ENCODE assay signal across 26 cellular contexts in genomic region chr7:27958933-27959548, GRCh38.
"Had no signal": no experiment of that assay in that cellular context is flagged by ENCODE, and none has a peak within 500 bp of the region (broad histone marks: within the 10 kb centered on the region; RNA-seq: fewer than 3 reads in every experiment).

No MANE protein-coding gene starts in this region.

- H3K4me1 ChIP-seq: foreskin keratinocyte, lower lobe of right lung, right atrium auricular region, upper lobe of right lung had no signal

- H3K27ac ChIP-seq: body of pancreas, esophagus muscularis mucosa, foreskin keratinocyte, heart left ventricle, lower lobe of right lung, right atrium auricular region, suprapubic skin, tibial artery, upper lobe of right lung had no signal

- H3K9me3 ChIP-seq: body of pancreas, esophagus muscularis mucosa, heart left ventricle, lower lobe of right lung, right atrium auricular region, suprapubic skin, tibial artery, upper lobe of right lung had no signal

- H3K36me3 ChIP-seq: esophagus muscularis mucosa, lower lobe of right lung, right atrium auricular region, suprapubic skin, tibial artery, upper lobe of right lung had no signal

- ATAC-seq: activated CD8-positive, alpha-beta T cell treated with anti-CD3 and anti-CD28 coated beads for 36 hours; activated naive CD4-positive, alpha-beta T cell treated with anti-CD3 and anti-CD28 coated beads, Interleukin-2, amount 50 U/mL, for 72 hours; activated T-cell treated with anti-CD3 and anti-CD28 coated beads, Interleukin-2, amount 50 U/mL, for 4 hours; activated T-helper 17 cell treated with anti-CD3 and anti-CD28 coated beads, Interleukin-2, amount 50 U/mL, for 72 hours; body of pancreas; foreskin keratinocyte; heart left ventricle; lower lobe of right lung; natural killer cell treated with Interleukin-12 subunit alpha and Interleukin-12 subunit beta and Interleukin-15 and Interleukin-18, amount 100 ng/mL, for 72 hours; upper lobe of right lung; WTC11 had no signal

- H3K27me3 ChIP-seq: body of pancreas, esophagus muscularis mucosa, foreskin keratinocyte, heart left ventricle, right atrium auricular region, suprapubic skin, tibial artery, upper lobe of right lung had no signal

- H3K36me3 Mint-ChIP-seq: activated naive CD4-positive, alpha-beta T cell treated with anti-CD3 and anti-CD28 coated beads, Interleukin-2, amount 50 U/mL, for 72 hours; natural killer cell treated with Interleukin-12 subunit alpha and Interleukin-12 subunit beta and Interleukin-15 and Interleukin-18, amount 100 ng/mL, for 72 hours; WTC11 had no signal

- DNase-seq: activated CD4-positive, alpha-beta T cell treated with anti-CD3 and anti-CD28 coated beads for 1 hour; activated CD4-positive, alpha-beta T cell treated with anti-CD3 and anti-CD28 coated beads, Interleukin-2, amount 50 U/mL, for 1 hour; activated CD8-positive, alpha-beta T cell treated with anti-CD3 and anti-CD28 coated beads for 36 hours; activated gamma-delta T cell treated with Interleukin-2 at 50 U/mL for 16 hours; activated T-cell treated with anti-CD3 and anti-CD28 coated beads, Interleukin-2, amount 50 U/mL, for 4 hours; aorta; body of pancreas; dermis blood vessel endothelial cell; effector CD4-positive, alpha-beta T cell; foreskin keratinocyte; heart left ventricle; hypothalamus; immature natural killer cell; kidney; lower lobe of right lung; mesenchymal stem cell; stimulated activated naive CD4-positive, alpha-beta T cell; tibial artery; upper lobe of right lung had no signal

- H3K4me3 Mint-ChIP-seq: activated CD8-positive, alpha-beta T cell treated with anti-CD3 and anti-CD28 coated beads for 36 hours; activated T-cell treated with anti-CD3 and anti-CD28 coated beads, Interleukin-2, amount 50 U/mL, for 4 hours; activated T-helper 17 cell treated with anti-CD3 and anti-CD28 coated beads, Interleukin-2, amount 50 U/mL, for 72 hours; immature natural killer cell; natural killer cell treated with Interleukin-12 subunit alpha and Interleukin-12 subunit beta and Interleukin-15 and Interleukin-18, amount 100 ng/mL, for 72 hours; WTC11 had no signal

- H3K4me3 ChIP-seq: body of pancreas, esophagus muscularis mucosa, heart left ventricle, lower lobe of right lung, right atrium auricular region, suprapubic skin, tibial artery, upper lobe of right lung had no signal

- H3K27me3 Mint-ChIP-seq: activated CD8-positive, alpha-beta T cell treated with anti-CD3 and anti-CD28 coated beads for 36 hours; activated T-helper 17 cell treated with anti-CD3 and anti-CD28 coated beads, Interleukin-2, amount 50 U/mL, for 72 hours; natural killer cell treated with Interleukin-12 subunit alpha and Interleukin-12 subunit beta and Interleukin-15 and Interleukin-18, amount 100 ng/mL, for 72 hours had no signal

- H3K9me3 Mint-ChIP-seq: activated CD8-positive, alpha-beta T cell treated with anti-CD3 and anti-CD28 coated beads for 36 hours; activated naive CD4-positive, alpha-beta T cell treated with anti-CD3 and anti-CD28 coated beads, Interleukin-2, amount 50 U/mL, for 72 hours; activated T-cell treated with anti-CD3 and anti-CD28 coated beads, Interleukin-2, amount 50 U/mL, for 4 hours; activated T-helper 17 cell treated with anti-CD3 and anti-CD28 coated beads, Interleukin-2, amount 50 U/mL, for 72 hours; immature natural killer cell; natural killer cell treated with Interleukin-12 subunit alpha and Interleukin-12 subunit beta and Interleukin-15 and Interleukin-18, amount 100 ng/mL, for 72 hours; WTC11 had no signal

- H3K27ac Mint-ChIP-seq: activated CD8-positive, alpha-beta T cell treated with anti-CD3 and anti-CD28 coated beads for 36 hours; activated naive CD4-positive, alpha-beta T cell treated with anti-CD3 and anti-CD28 coated beads, Interleukin-2, amount 50 U/mL, for 72 hours; activated T-helper 17 cell treated with anti-CD3 and anti-CD28 coated beads, Interleukin-2, amount 50 U/mL, for 72 hours; natural killer cell treated with Interleukin-12 subunit alpha and Interleukin-12 subunit beta and Interleukin-15 and Interleukin-18, amount 100 ng/mL, for 72 hours; WTC11 had no signal
